In the genomic region with DNA sequence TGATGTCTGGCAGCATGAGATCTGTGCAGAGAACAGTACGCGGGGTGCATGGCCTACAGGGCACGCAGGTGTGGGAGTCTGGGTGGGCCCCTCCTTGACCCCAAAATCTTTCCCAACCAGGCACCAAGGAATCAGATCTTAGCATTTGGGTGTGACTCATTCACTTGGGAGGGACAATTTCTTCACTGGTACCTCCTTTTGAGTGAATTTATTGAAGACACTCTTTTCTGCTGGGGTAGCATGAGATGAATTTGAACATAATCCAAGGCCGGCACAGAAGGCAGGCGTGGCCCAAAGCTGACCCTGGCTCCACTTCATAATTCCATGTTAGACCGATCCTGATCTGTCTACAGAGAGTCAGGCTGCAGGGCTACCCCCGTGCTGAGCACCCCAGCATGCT, we compare ENCODE assay signal across 32 cellular contexts.
"Had no signal": no experiment of that assay in that cellular context is flagged by ENCODE, and none has a peak within 500 bp of the region (broad histone marks: within the 10 kb centered on the region; RNA-seq: fewer than 3 reads in every experiment).

No MANE protein-coding gene starts in this region.

- H3K36me3 Mint-ChIP-seq: activated naive CD4-positive, alpha-beta T cell treated with anti-CD3 and anti-CD28 coated beads, Interleukin-2, amount 10 ng/mL, durations not matched to agents 7 days and 5 days; activated naive CD4-positive, alpha-beta T cell treated with anti-CD3 and anti-CD28 coated beads, Interleukin-2, amount 50 U/mL, for 72 hours; activated naive CD8-positive, alpha-beta T cell treated with anti-CD3 and anti-CD28 coated beads, Interleukin-2, amount 10 ng/mL, durations not matched to agents 7 days and 5 days; brain had no signal

- H3K4me3 Mint-ChIP-seq: activated CD4-positive, alpha-beta memory T cell treated with anti-CD3 and anti-CD28 coated beads, Interleukin-2, amount 10 ng/mL, durations not matched to agents 7 days and 5 days; activated CD4-positive, alpha-beta T cell treated with anti-CD3 and anti-CD28 coated beads for 36 hours; activated CD4-positive, alpha-beta T cell treated with anti-CD3 and anti-CD28 coated beads, Interleukin-2, amount 10 ng/mL, durations not matched to agents 24 days and 14 days; activated naive CD4-positive, alpha-beta T cell treated with anti-CD3 and anti-CD28 coated beads, Interleukin-2, amount 10 ng/mL, durations not matched to agents 7 days and 5 days; activated naive CD8-positive, alpha-beta T cell treated with anti-CD3 and anti-CD28 coated beads, Interleukin-2, amount 10 ng/mL, durations not matched to agents 7 days and 5 days; activated T-cell treated with anti-CD3 and anti-CD28 coated beads, Interleukin-2, amount 50 U/mL, for 24 hours; activated T-cell treated with anti-CD3 and anti-CD28 coated beads, Interleukin-2, amount 50 U/mL, for 72 hours; brain; dendritic cell treated with granulocyte-macrophage colony-stimulating factor and Interleukin-4, amounts not matched to agents 40 ng/mL and 50 ng/mL, for 4 days; effector memory CD8-positive, alpha-beta T cell had no signal

- H3K4me2 ChIP-seq: hepatocyte had no signal

- H3K4me1 ChIP-seq: breast epithelium had no signal

- H3K4me3 ChIP-seq: ascending aorta, breast epithelium, cardiac muscle cell, colonic mucosa, dorsolateral prefrontal cortex, esophagus muscularis mucosa, gastroesophageal sphincter, heart right ventricle, hepatocyte had no signal

- H3K79me2 ChIP-seq: hepatocyte had no signal

- H3K27me3 ChIP-seq: ascending aorta, breast epithelium, cardiac muscle cell, colonic mucosa, dorsolateral prefrontal cortex, esophagus muscularis mucosa, gastroesophageal sphincter, heart right ventricle, hepatocyte had no signal

- ATAC-seq: activated CD4-positive, alpha-beta T cell treated with anti-CD3 and anti-CD28 coated beads for 36 hours; activated naive CD4-positive, alpha-beta T cell treated with anti-CD3 and anti-CD28 coated beads, Interleukin-2, amount 50 U/mL, for 72 hours; activated T-cell treated with anti-CD3 and anti-CD28 coated beads, Interleukin-2, amount 50 U/mL, for 72 hours; effector memory CD8-positive, alpha-beta T cell; gastroesophageal sphincter; heart right ventricle had no signal

- H2AFZ ChIP-seq: hepatocyte had no signal

- H3K36me3 ChIP-seq: ascending aorta, breast epithelium, cardiac muscle cell, colonic mucosa, esophagus muscularis mucosa, gastroesophageal sphincter, heart right ventricle had no signal

- H3K9me3 ChIP-seq: ascending aorta, breast epithelium, colonic mucosa, esophagus muscularis mucosa, gastroesophageal sphincter had no signal

- H3K27me3 Mint-ChIP-seq: activated CD4-positive, alpha-beta memory T cell treated with anti-CD3 and anti-CD28 coated beads, Interleukin-2, amount 10 ng/mL, durations not matched to agents 7 days and 5 days; activated CD4-positive, alpha-beta T cell treated with anti-CD3 and anti-CD28 coated beads for 36 hours; activated CD4-positive, alpha-beta T cell treated with anti-CD3 and anti-CD28 coated beads, Interleukin-2, amount 10 ng/mL, durations not matched to agents 24 days and 14 days; activated naive CD8-positive, alpha-beta T cell treated with anti-CD3 and anti-CD28 coated beads, Interleukin-2, amount 10 ng/mL, durations not matched to agents 7 days and 5 days; activated T-cell treated with anti-CD3 and anti-CD28 coated beads, Interleukin-2, amount 50 U/mL, for 24 hours; dendritic cell treated with granulocyte-macrophage colony-stimulating factor and Interleukin-4, amounts not matched to agents 40 ng/mL and 50 ng/mL, for 4 days; effector memory CD8-positive, alpha-beta T cell had no signal

- H3K4me1 Mint-ChIP-seq: activated CD4-positive, alpha-beta memory T cell treated with anti-CD3 and anti-CD28 coated beads, Interleukin-2, amount 10 ng/mL, durations not matched to agents 7 days and 5 days; activated CD4-positive, alpha-beta T cell treated with anti-CD3 and anti-CD28 coated beads for 36 hours; activated CD4-positive, alpha-beta T cell treated with anti-CD3 and anti-CD28 coated beads, Interleukin-2, amount 10 ng/mL, durations not matched to agents 24 days and 14 days; activated naive CD4-positive, alpha-beta T cell treated with anti-CD3 and anti-CD28 coated beads, Interleukin-2, amount 10 ng/mL, durations not matched to agents 7 days and 5 days had no signal

- DNase-seq: activated CD4-positive, alpha-beta memory T cell treated with anti-CD3 and anti-CD28 coated beads, Interleukin-2, amount 10 ng/mL, durations not matched to agents 7 days and 5 days; activated CD4-positive, alpha-beta T cell treated with anti-CD3 and anti-CD28 coated beads for 36 hours; activated CD4-positive, alpha-beta T cell treated with anti-CD3 and anti-CD28 coated beads, Interleukin-2, amount 10 ng/mL, durations not matched to agents 24 days and 14 days; activated CD4-positive, CD25-positive, alpha-beta regulatory T cell; activated CD4-positive, CD25-positive, alpha-beta regulatory T cell treated with anti-CD3 and anti-CD28 coated beads, Interleukin-2, amount 50 U/mL, for 72 hours; activated CD8-positive, alpha-beta memory T cell treated with anti-CD3 and anti-CD28 coated beads, Interleukin-2, amount 50 U/mL, for 48 hours; activated gamma-delta T cell; activated naive CD4-positive, alpha-beta T cell; activated naive CD4-positive, alpha-beta T cell treated with anti-CD3 and anti-CD28 coated beads, Interleukin-2, amount 10 ng/mL, durations not matched to agents 7 days and 5 days; activated naive CD8-positive, alpha-beta T cell treated with anti-CD3 and anti-CD28 coated beads, Interleukin-2, amount 10 ng/mL, durations not matched to agents 7 days and 5 days; activated T-cell treated with anti-CD3 and anti-CD28 coated beads for 4 hours; activated T-cell treated with anti-CD3 and anti-CD28 coated beads, Interleukin-2, amount 50 U/mL, for 24 hours; activated T-cell treated with anti-CD3 and anti-CD28 coated beads, Interleukin-2, amount 50 U/mL, for 72 hours; central memory CD4-positive, alpha-beta T cell; cerebellar nuclear complex; colonic mucosa; dorsolateral prefrontal cortex; effector CD4-positive, alpha-beta T cell; effector memory CD8-positive, alpha-beta T cell; erythroblast; foreskin melanocyte; heart right ventricle; T-helper 2 cell had no signal

- H3K27ac ChIP-seq: ascending aorta, breast epithelium, cardiac muscle cell, colonic mucosa, dorsolateral prefrontal cortex, esophagus muscularis mucosa, gastroesophageal sphincter, heart right ventricle, hepatocyte had no signal

- H3K9me3 Mint-ChIP-seq: activated CD4-positive, alpha-beta memory T cell treated with anti-CD3 and anti-CD28 coated beads, Interleukin-2, amount 10 ng/mL, durations not matched to agents 7 days and 5 days; activated T-cell treated with anti-CD3 and anti-CD28 coated beads, Interleukin-2, amount 50 U/mL, for 24 hours; dendritic cell treated with granulocyte-macrophage colony-stimulating factor and Interleukin-4, amounts not matched to agents 40 ng/mL and 50 ng/mL, for 4 days; effector memory CD8-positive, alpha-beta T cell had no signal

- H3K27ac Mint-ChIP-seq: activated CD4-positive, alpha-beta memory T cell treated with anti-CD3 and anti-CD28 coated beads, Interleukin-2, amount 10 ng/mL, durations not matched to agents 7 days and 5 days; activated CD4-positive, alpha-beta T cell treated with anti-CD3 and anti-CD28 coated beads for 36 hours; activated CD4-positive, alpha-beta T cell treated with anti-CD3 and anti-CD28 coated beads, Interleukin-2, amount 10 ng/mL, durations not matched to agents 24 days and 14 days; activated naive CD4-positive, alpha-beta T cell treated with anti-CD3 and anti-CD28 coated beads, Interleukin-2, amount 10 ng/mL, durations not matched to agents 7 days and 5 days; activated naive CD4-positive, alpha-beta T cell treated with anti-CD3 and anti-CD28 coated beads, Interleukin-2, amount 50 U/mL, for 72 hours; activated naive CD8-positive, alpha-beta T cell treated with anti-CD3 and anti-CD28 coated beads, Interleukin-2, amount 10 ng/mL, durations not matched to agents 7 days and 5 days; activated T-cell treated with anti-CD3 and anti-CD28 coated beads, Interleukin-2, amount 50 U/mL, for 24 hours; activated T-cell treated with anti-CD3 and anti-CD28 coated beads, Interleukin-2, amount 50 U/mL, for 72 hours; brain; dendritic cell treated with granulocyte-macrophage colony-stimulating factor and Interleukin-4, amounts not matched to agents 40 ng/mL and 50 ng/mL, for 4 days; effector memory CD8-positive, alpha-beta T cell had no signal
